In the genomic region with DNA sequence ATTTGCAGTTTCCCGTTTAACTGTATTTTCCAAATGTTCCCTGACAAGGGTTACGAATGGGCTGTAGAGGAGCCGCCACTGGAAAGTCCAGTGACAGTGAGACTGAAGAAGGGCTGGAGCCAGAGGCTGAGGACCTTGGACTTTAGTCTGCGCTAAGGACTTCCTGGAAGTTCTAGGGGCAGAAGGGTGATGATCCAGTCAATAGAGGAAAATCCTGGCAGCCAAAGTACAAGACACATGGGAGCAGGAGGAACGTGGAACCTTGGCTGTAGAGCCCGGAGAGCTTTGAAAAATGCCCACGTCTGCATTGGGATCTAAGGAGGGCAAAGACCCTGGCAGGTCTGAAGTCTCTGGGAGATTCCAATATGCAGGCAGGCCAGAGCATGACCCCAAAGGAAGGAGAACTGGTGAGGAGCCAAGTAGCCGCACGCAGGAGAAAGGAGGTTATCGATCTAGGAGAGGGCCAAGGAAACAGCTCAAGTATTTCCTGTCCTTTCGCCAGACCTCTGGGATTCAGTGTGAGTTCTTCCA, we compare ENCODE assay signal across 11 cellular contexts. TPM values are rescaled to one million over a fixed set of nuclear protein-coding genes. Genes with fewer than 3 reads are reported as not detected.
DNase-seq lines count a peak whose midpoint lies in the region; ATAC-seq, FAIRE-seq and TF ChIP-seq lines count a peak whose summit lies in the region.
"Had no signal": no experiment of that assay in that cellular context is flagged by ENCODE, and none has a peak within 500 bp of the region (broad histone marks: within the 10 kb centered on the region; RNA-seq: fewer than 3 reads in every experiment).

No MANE protein-coding gene starts in this region.

- TF ChIP-seq CTCF in A549 (IDR thresholded peaks at IDR 0.05) (no peak), mesothelial cell of epicardium (IDR thresholded peaks at IDR 0.05; ENCODE audit: unreplicated experiment) (no peak), progenitor cell of endocrine pancreas (IDR thresholded peaks at IDR 0.05; ENCODE audit: unreplicated experiment) (no peak)

- POLR2A ChIA-PET in A549 (lab: Yijun Ruan, JAX) = no interaction called here

- no peak for TF ChIP-seq POLR2A in A549 (IDR thresholded peaks at IDR 0.05; ENCODE audit: low read length)

- ATAC-seq in A549 = no peak
- no peak for ATAC-seq in central memory CD8-positive, alpha-beta T cell (replicated peaks; ENCODE audit: extremely low read depth, poor library complexity, severe bottlenecking)
- ATAC-seq: upper lobe of right lung had no signal

- no peak for TF ChIP-seq RAD21 in A549 (conservative IDR thresholded peaks at IDR 0.05 in 1 of 2, IDR thresholded peaks at IDR 0.05 in 1 of 2)

- no peak overlapping the region; the same call in 2 of the 3 replicates for H3K4me2 ChIP-seq in A549
- H3K4me2 ChIP-seq in Karpas-422 (ENCODE audit: low read depth, low read length, poor library complexity, severe bottlenecking) = no peak overlapping the region

- H3K9me2 ChIP-seq in Karpas-422 (replicated peaks; ENCODE audit: insufficient read depth, low read length) = no peaks in the 10 kb centered on the region

- WGBS in A549 (ENCODE audit: missing lambda C conversion rate) = 86% methylated on average over 11 of the region's 11 CpGs

- peaks cover 44% of the 10 kb centered on the region for H3K36me3 Mint-ChIP-seq in central memory CD8-positive, alpha-beta T cell (ENCODE audit: insufficient read depth)
- peaks cover 3% of the 10 kb centered on the region for H3K36me3 Mint-ChIP-seq in mesothelial cell of epicardium
- H3K36me3 Mint-ChIP-seq in progenitor cell of endocrine pancreas (ENCODE audit: insufficient read depth) = peaks cover 20% of the 10 kb centered on the region

- no peak for FAIRE-seq in A549 (lab: Jason Lieb, UNC)

- no peaks in the 10 kb centered on the region for H3K9me3 Mint-ChIP-seq in central memory CD8-positive, alpha-beta T cell
- H3K9me3 Mint-ChIP-seq in mesothelial cell of epicardium = no peaks in the 10 kb centered on the region
- H3K9me3 Mint-ChIP-seq in progenitor cell of endocrine pancreas (ENCODE audit: low read depth) = no peaks in the 10 kb centered on the region

- H3K4me1 ChIP-seq in A549 = peaks cover 66% of the 10 kb centered on the region
- H3K4me1 ChIP-seq in Karpas-422 (ENCODE audit: low read length) = peaks cover 91% of the 10 kb centered on the region

- H3K79me2 ChIP-seq in Karpas-422 (ENCODE audit: low read length) = peaks cover 75% of the 10 kb centered on the region

- H3K27me3 Mint-ChIP-seq in central memory CD8-positive, alpha-beta T cell = no peaks in the 10 kb centered on the region
- H3K27me3 Mint-ChIP-seq in mesothelial cell of epicardium (ENCODE audit: low read depth) = no peaks in the 10 kb centered on the region
- H3K27me3 Mint-ChIP-seq in progenitor cell of endocrine pancreas = no peaks in the 10 kb centered on the region

- TF ChIP-seq EP300 in A549 (IDR thresholded peaks at IDR 0.05) = no peak

- H3K27me3 ChIP-seq in Karpas-422 (ENCODE audit: low read length) (no peaks in the 10 kb centered on the region), MG63 (no peaks in the 10 kb centered on the region)
- H3K27me3 ChIP-seq: upper lobe of right lung had no signal

- H4K20me1 ChIP-seq in Karpas-422 (ENCODE audit: insufficient read depth, low read depth, low read length) = peaks cover 23% of the 10 kb centered on the region

- no peak overlapping the region for H2AFZ ChIP-seq in Karpas-422 (ENCODE audit: low read length)

- no peak overlapping the region for H3K9ac ChIP-seq in Karpas-422 (ENCODE audit: low read length)

- H3K36me3 ChIP-seq in Karpas-422 (ENCODE audit: insufficient read depth, low read length) (peaks cover 10% of the 10 kb centered on the region), MG63 (no peaks in the 10 kb centered on the region)

- peak overlapping the region; percentile 94 for H3K27ac Mint-ChIP-seq in central memory CD8-positive, alpha-beta T cell (ENCODE audit: low read depth)
- H3K27ac Mint-ChIP-seq in mesothelial cell of epicardium = peak overlapping the region; percentile 97
- no peak overlapping the region for H3K27ac Mint-ChIP-seq in progenitor cell of endocrine pancreas

- H3K4me1 Mint-ChIP-seq in central memory CD8-positive, alpha-beta T cell = peaks cover 91% of the 10 kb centered on the region
- H3K4me1 Mint-ChIP-seq in mesothelial cell of epicardium (peaks cover 73% of the 10 kb centered on the region), progenitor cell of endocrine pancreas (ENCODE audit: low read depth) (peaks cover 9% of the 10 kb centered on the region)

- CTCF ChIA-PET in A549 (lab: Yijun Ruan, JAX) = interaction anchor here (0.5 kb wide), 1 partner anchor 182 kb away, joined by 5 read pairs; no protein-coding TSS in a partner anchor

- peak overlapping the region; percentile 75 for H3K4me3 Mint-ChIP-seq in central memory CD8-positive, alpha-beta T cell
- H3K4me3 Mint-ChIP-seq in mesothelial cell of epicardium = no peak overlapping the region
- H3K4me3 Mint-ChIP-seq in progenitor cell of endocrine pancreas (ENCODE audit: low read depth) = no peak overlapping the region

- H3K9me3 ChIP-seq in A549 (no peaks in the 10 kb centered on the region), Karpas-422 (ENCODE audit: low read length) (no peaks in the 10 kb centered on the region), MG63 (no peaks in the 10 kb centered on the region)
- H3K9me3 ChIP-seq: upper lobe of right lung had no signal

- H3K4me3 ChIP-seq in A549 (no peak overlapping the region), Karpas-422 (ENCODE audit: low read length) (no peak overlapping the region), MG63 (no peak overlapping the region)
- H3K4me3 ChIP-seq: upper lobe of right lung had no signal

- H3K27ac ChIP-seq in A549 (peak overlapping the region; percentile 96 to 97; a peak in 5 of 6 replicates), Karpas-422 (ENCODE audit: low read length) (peak overlapping the region; percentile 87; the same call in 1 of the 2 replicates)

- DNase-seq in A549 (ENCODE audit: low read depth in 1 of 2, low spot score in 1 of 2) (no peak), Karpas-422 (no peak), mesothelial cell of epicardium (ENCODE audit: low spot score in 2 of 2, unreplicated experiment in 2 of 2) (no peak), NCI-H2227 (lab: John Stamatoyannopoulos, UW; ENCODE audit: unreplicated experiment) (no peak), NCI-H1694 treated with DMSO at 0.1 percent for 48 hours (lab: John Stamatoyannopoulos, UW) (no peak), progenitor cell of endocrine pancreas (ENCODE audit: low spot score, unreplicated experiment) (no peak), MG63 (no peak)
- no peak for DNase-seq in central memory CD8-positive, alpha-beta T cell (ENCODE audit: low spot score in 2 of 2)
- DNase-seq: DMS 273 treated with DMSO at 0.1 percent for 48 hours, MM.1S, upper lobe of right lung had no signal

TF ChIP-seq in A549, 52 proteins besides CTCF, POLR2A, EP300 and RAD21 (continues in another document):
- TF ChIP-seq, protein P1, sequence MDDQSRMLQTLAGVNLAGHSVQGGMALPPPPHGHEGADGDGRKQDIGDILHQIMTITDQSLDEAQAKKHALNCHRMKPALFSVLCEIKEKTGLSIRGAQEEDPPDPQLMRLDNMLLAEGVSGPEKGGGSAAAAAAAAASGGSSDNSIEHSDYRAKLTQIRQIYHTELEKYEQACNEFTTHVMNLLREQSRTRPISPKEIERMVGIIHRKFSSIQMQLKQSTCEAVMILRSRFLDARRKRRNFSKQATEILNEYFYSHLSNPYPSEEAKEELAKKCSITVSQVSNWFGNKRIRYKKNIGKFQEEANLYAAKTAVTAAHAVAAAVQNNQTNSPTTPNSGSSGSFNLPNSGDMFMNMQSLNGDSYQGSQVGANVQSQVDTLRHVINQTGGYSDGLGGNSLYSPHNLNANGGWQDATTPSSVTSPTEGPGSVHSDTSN (IDR thresholded peaks at IDR 0.05) = no peak
- TF ChIP-seq, protein P2, sequence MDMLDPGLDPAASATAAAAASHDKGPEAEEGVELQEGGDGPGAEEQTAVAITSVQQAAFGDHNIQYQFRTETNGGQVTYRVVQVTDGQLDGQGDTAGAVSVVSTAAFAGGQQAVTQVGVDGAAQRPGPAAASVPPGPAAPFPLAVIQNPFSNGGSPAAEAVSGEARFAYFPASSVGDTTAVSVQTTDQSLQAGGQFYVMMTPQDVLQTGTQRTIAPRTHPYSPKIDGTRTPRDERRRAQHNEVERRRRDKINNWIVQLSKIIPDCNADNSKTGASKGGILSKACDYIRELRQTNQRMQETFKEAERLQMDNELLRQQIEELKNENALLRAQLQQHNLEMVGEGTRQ (IDR thresholded peaks at IDR 0.05) = no peak
- TF ChIP-seq NFE2L2 (conservative IDR thresholded peaks at IDR 0.05; ENCODE audit: low read length) = no peak
- TF ChIP-seq, protein P3, sequence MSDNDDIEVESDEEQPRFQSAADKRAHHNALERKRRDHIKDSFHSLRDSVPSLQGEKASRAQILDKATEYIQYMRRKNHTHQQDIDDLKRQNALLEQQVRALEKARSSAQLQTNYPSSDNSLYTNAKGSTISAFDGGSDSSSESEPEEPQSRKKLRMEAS (IDR thresholded peaks at IDR 0.05) = no peak
- TF ChIP-seq ZFP36 (IDR thresholded peaks at IDR 0.05; ENCODE audit: borderline replicate concordance, partially characterized antibody) = no peak
- TF ChIP-seq RCOR1 (IDR thresholded peaks at IDR 0.05; ENCODE audit: low read depth, low read length) = no peak
- TF ChIP-seq ZC3H11A (IDR thresholded peaks at IDR 0.05) = no peak
- TF ChIP-seq MAFK (IDR thresholded peaks at IDR 0.05; ENCODE audit: partially characterized antibody) = no peak
- TF ChIP-seq TFCP2L1 (CRISPR knock-in tag; IDR thresholded peaks at IDR 0.05) = no peak
- TF ChIP-seq TP53 (CRISPR knock-in tag; IDR thresholded peaks at IDR 0.05) = no peak
- TF ChIP-seq HDAC2 (IDR thresholded peaks at IDR 0.05) = no peak
- no peak for TF ChIP-seq ESRRA (IDR thresholded peaks at IDR 0.05; ENCODE audit: borderline replicate concordance, low read length)
- no peak for TF ChIP-seq NR3C1 (IDR thresholded peaks at IDR 0.05)

RNA-seq across cellular contexts. Expression of a gene that starts 28.5 kb away (rescaled TPM):
- 28.6 and 33.1 TPM in 2 replicates for polyA plus RNA-seq in A549 (2011; rRNA removed)
- 7.0 and 7.3 TPM in 2 replicates for polyA plus RNA-seq in A549 (2012; cell fraction: cytosol; rRNA removed)
- 8.4 and 9.6 TPM in 2 replicates for polyA plus RNA-seq in A549 (2012; cell fraction: nucleus; rRNA removed)
- 8.5 to 9.0 TPM (median 8.6 TPM) in 3 replicates for polyA plus RNA-seq in A549 (2017; fragmentation: RNase III; extraction: RNeasy Plus Mini Kit Qiagen cat#74134 plus additional on column Dnase treatment)
- 31.0 and 39.2 TPM in 2 replicates for polyA minus RNA-seq in A549 (2011; rRNA and poly(A)+ RNA removed)
- 58.3 and 67.8 TPM in 2 replicates for total RNA-seq in Karpas-422 (2014; rRNA removed; shearing (Covaris generic); ENCODE audit: low replicate concordance)
- total RNA-seq in mesothelial cell of epicardium = 19.1 to 20.8 TPM (median 20.6 TPM) in 3 replicates
- 38.4 and 39.0 TPM in 2 replicates for total RNA-seq in progenitor cell of endocrine pancreas
- not detected in 2 replicates for total RNA-seq in MG63 (2014; rRNA removed; shearing (Covaris generic); ENCODE audit: low replicate concordance)

Comparison
In these comparisons a context has a peak if more than half of its experiments do, and no peak if none do; other contexts are left out.
1. RNA of a gene that starts 28.5 kb away (total RNA-seq): 58.3 to 67.8 TPM in Karpas-422, 38.4 to 39.0 TPM in progenitor cell of endocrine pancreas and 19.1 to 20.8 TPM in mesothelial cell of epicardium; not detected in MG63; every median in the first group is over 10 times any median in the second.